ENCODE assay signal across 1 cellular context in the genomic region with DNA sequence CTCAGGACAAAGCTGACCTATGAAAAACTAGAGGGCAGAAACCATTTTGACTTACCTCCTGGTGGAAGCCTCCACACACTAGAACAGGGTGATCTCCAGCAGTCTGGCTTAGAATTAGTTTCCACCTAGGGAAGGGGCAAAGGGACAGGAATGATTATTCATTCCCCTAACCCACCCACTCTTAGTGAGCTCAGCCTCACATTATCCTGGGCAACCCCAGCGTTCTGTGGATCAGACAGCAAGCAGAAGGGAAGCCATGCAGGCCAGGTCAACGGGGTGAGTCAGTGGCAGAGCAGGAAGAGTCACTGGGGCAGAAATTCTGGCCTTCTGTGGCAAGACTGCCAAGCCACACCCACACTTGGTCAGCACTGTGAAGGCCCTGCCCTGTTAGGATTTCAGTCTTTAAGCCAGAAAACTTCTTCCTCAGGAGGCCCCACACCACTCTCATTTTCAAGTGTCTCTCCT.
A peak's percentile ranks its signal among the peaks of the same experiment; 100 is the strongest.
TF ChIP-seq lines count a peak whose summit lies in the region.

No MANE protein-coding gene starts in this region.

TF ChIP-seq in IMR-90, 13 proteins besides CTCF, POLR2A, EP300 and RAD21:
- TF ChIP-seq MAZ (IDR thresholded peaks at IDR 0.05; ENCODE audit: borderline replicate concordance, low read depth, low read length) = no peak
- TF ChIP-seq BHLHE40 (IDR thresholded peaks at IDR 0.05; ENCODE audit: low read depth, low read length) = no peak
- peak; percentile 57; the same call in 1 of the 2 replicates for TF ChIP-seq CEBPB (IDR thresholded peaks at IDR 0.05; ENCODE audit: low read depth, low read length)
- no peak for TF ChIP-seq MXI1 (IDR thresholded peaks at IDR 0.05; ENCODE audit: borderline replicate concordance, low read depth, low read length)
- TF ChIP-seq RFX5 (IDR thresholded peaks at IDR 0.05; ENCODE audit: low read depth, low read length) = no peak
- no peak for TF ChIP-seq MAFK (IDR thresholded peaks at IDR 0.05; ENCODE audit: low read depth, low read length)
- TF ChIP-seq, protein P1, sequence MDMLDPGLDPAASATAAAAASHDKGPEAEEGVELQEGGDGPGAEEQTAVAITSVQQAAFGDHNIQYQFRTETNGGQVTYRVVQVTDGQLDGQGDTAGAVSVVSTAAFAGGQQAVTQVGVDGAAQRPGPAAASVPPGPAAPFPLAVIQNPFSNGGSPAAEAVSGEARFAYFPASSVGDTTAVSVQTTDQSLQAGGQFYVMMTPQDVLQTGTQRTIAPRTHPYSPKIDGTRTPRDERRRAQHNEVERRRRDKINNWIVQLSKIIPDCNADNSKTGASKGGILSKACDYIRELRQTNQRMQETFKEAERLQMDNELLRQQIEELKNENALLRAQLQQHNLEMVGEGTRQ (IDR thresholded peaks at IDR 0.05; ENCODE audit: low read depth, low read length) = no peak
- no peak for TF ChIP-seq NFE2L2 (IDR thresholded peaks at IDR 0.05; ENCODE audit: low read depth, low read length)
- no peak for TF ChIP-seq RCOR1 (IDR thresholded peaks at IDR 0.05; ENCODE audit: insufficient replicate concordance, low read length)
- no peak for TF ChIP-seq ELK1 (IDR thresholded peaks at IDR 0.05; ENCODE audit: borderline replicate concordance, low read depth, low read length)
- TF ChIP-seq FOS (IDR thresholded peaks at IDR 0.05; ENCODE audit: low read depth, low read length) = peak; percentile 71
- no peak for TF ChIP-seq SMC3 (IDR thresholded peaks at IDR 0.05; ENCODE audit: low read depth, low read length)
- TF ChIP-seq CHD1 (IDR thresholded peaks at IDR 0.05; ENCODE audit: low read depth, low read length) = no peak
